ENCODE assay signal across 10 cellular contexts in genomic region chr10:96840841-96841518, GRCh38. TPM values are rescaled to one million over a fixed set of nuclear protein-coding genes. Genes with fewer than 3 reads are reported as not detected.
DNase-seq lines count a peak whose midpoint lies in the region; ATAC-seq and TF ChIP-seq lines count a peak whose summit lies in the region.
"Had no signal": no experiment of that assay in that cellular context is flagged by ENCODE, and none has a peak within 500 bp of the region (broad histone marks: within the 10 kb centered on the region; RNA-seq: fewer than 3 reads in every experiment).

No MANE protein-coding gene starts in this region.

- H3K4me3 ChIP-seq in fibroblast of mammary gland (ENCODE audit: control insufficient read depth, low read depth, low read length) (no peak overlapping the region), aorta (ENCODE audit: low read length in 2 of 2) (no peak overlapping the region)
- H3K4me3 ChIP-seq: SK-N-MC had no signal

- TF ChIP-seq CTCF in fibroblast of mammary gland (conservative IDR thresholded peaks at IDR 0.05; ENCODE audit: control insufficient read depth, insufficient read depth, low read depth, low read length) = no peak

- no peak for DNase-seq in activated naive CD4-positive, alpha-beta T cell treated with anti-CD3 and anti-CD28 coated beads, Interleukin-2, amount 50 U/mL, for 72 hours (ENCODE audit: low spot score in 2 of 2)
- DNase-seq in activated naive CD4-positive, alpha-beta T cell treated with Interleukin-2 at 50 U/mL for 16 hours = no peak
- DNase-seq in SIG-M5 treated with dmso at 0.1 percent for 504 hours (lab: John Stamatoyannopoulos, UW; ENCODE audit: unreplicated experiment) (peak; percentile 70), fibroblast of mammary gland (ENCODE audit: low read depth) (peak; percentile 46), SHP77 treated with DMSO at 0.1 percent for 48 hours (lab: John Stamatoyannopoulos, UW) (no peak), aorta (no peak)
- DNase-seq: activated gamma-delta T cell treated with Interleukin-2 at 50 U/mL for 16 hours had no signal

- intact Hi-C loops in aorta (cut with DNase I) = loop anchor here in 1 of 2 donors (10.0 kb wide), 1 partner anchor 74 kb away; no protein-coding TSS in a partner anchor

- peaks cover 2 to 10% of the 10 kb centered on the region in 2 donors for H3K4me1 ChIP-seq in aorta (ENCODE audit: control insufficient read depth in 1 of 2, insufficient read depth in 2 of 2, low read length in 2 of 2)

- H3K36me3 ChIP-seq in aorta (ENCODE audit: control insufficient read depth in 1 of 2, insufficient read depth in 2 of 2, low read length in 1 of 2) = no peaks in the 10 kb centered on the region

- H3K4me3 Mint-ChIP-seq in stimulated activated naive CD8-positive, alpha-beta T cell treated with anti-CD3 and anti-CD28 coated beads, Interleukin-15, Interleukin-2, amounts not matched to agents 100 ng/mL and 50 ng/mL, for 24 hours = peak overlapping the region; percentile 18

- peak; percentile 57 to 65 for ATAC-seq in activated naive CD4-positive, alpha-beta T cell treated with anti-CD3 and anti-CD28 coated beads, Interleukin-2, amount 50 U/mL, for 72 hours
- ATAC-seq in aorta (ENCODE audit: low FRiP score) = no peak
- no peak for ATAC-seq in GM21619 (IDR thresholded peaks at IDR 0.05; ENCODE audit: unreplicated experiment)

- no peaks in the 10 kb centered on the region for H3K9me3 ChIP-seq in aorta (ENCODE audit: control insufficient read depth, low read length)

- H3K27me3 ChIP-seq in aorta (ENCODE audit: control insufficient read depth in 1 of 2, insufficient read depth in 2 of 2, low read length in 1 of 2) = no peaks in the 10 kb centered on the region

- no peaks in the 10 kb centered on the region for H3K9me3 Mint-ChIP-seq in activated naive CD4-positive, alpha-beta T cell treated with anti-CD3 and anti-CD28 coated beads, Interleukin-2, amount 50 U/mL, for 72 hours
- no peaks in the 10 kb centered on the region for H3K9me3 Mint-ChIP-seq in stimulated activated naive CD8-positive, alpha-beta T cell treated with anti-CD3 and anti-CD28 coated beads, Interleukin-15, Interleukin-2, amounts not matched to agents 100 ng/mL and 50 ng/mL, for 24 hours

- H3K27me3 Mint-ChIP-seq in stimulated activated naive CD8-positive, alpha-beta T cell treated with anti-CD3 and anti-CD28 coated beads, Interleukin-15, Interleukin-2, amounts not matched to agents 100 ng/mL and 50 ng/mL, for 24 hours = no peaks in the 10 kb centered on the region

- 81 to 91% methylated on average over 7 of the region's 7 CpGs for WGBS in aorta, 2 donors

- peaks cover 0 to 20% of the 10 kb centered on the region in 2 donors for H3K36me3 Mint-ChIP-seq in activated naive CD4-positive, alpha-beta T cell treated with anti-CD3 and anti-CD28 coated beads, Interleukin-2, amount 50 U/mL, for 72 hours
- peaks cover 31% of the 10 kb centered on the region for H3K36me3 Mint-ChIP-seq in stimulated activated naive CD8-positive, alpha-beta T cell treated with anti-CD3 and anti-CD28 coated beads, Interleukin-15, Interleukin-2, amounts not matched to agents 100 ng/mL and 50 ng/mL, for 24 hours (ENCODE audit: low read depth)

- H3K27ac Mint-ChIP-seq in activated naive CD4-positive, alpha-beta T cell treated with anti-CD3 and anti-CD28 coated beads, Interleukin-2, amount 50 U/mL, for 72 hours = no peak overlapping the region
- H3K27ac Mint-ChIP-seq in stimulated activated naive CD8-positive, alpha-beta T cell treated with anti-CD3 and anti-CD28 coated beads, Interleukin-15, Interleukin-2, amounts not matched to agents 100 ng/mL and 50 ng/mL, for 24 hours = peak overlapping the region; percentile 69

- peaks cover 78% of the 10 kb centered on the region for H3K4me1 Mint-ChIP-seq in stimulated activated naive CD8-positive, alpha-beta T cell treated with anti-CD3 and anti-CD28 coated beads, Interleukin-15, Interleukin-2, amounts not matched to agents 100 ng/mL and 50 ng/mL, for 24 hours (ENCODE audit: low read depth)

- H3K27ac ChIP-seq in aorta (ENCODE audit: low read depth in 1 of 2, low read length in 2 of 2) = no peak overlapping the region
- H3K27ac ChIP-seq: SK-N-MC had no signal

RNA-seq across cellular contexts. Expression of gene LCOR, which starts 8.9 kb away (rescaled TPM):
- total RNA-seq in activated naive CD4-positive, alpha-beta T cell treated with anti-CD3 and anti-CD28 coated beads, Interleukin-2, amount 50 U/mL, for 72 hours = 10 to 100 TPM; 27.1 to 30.0 TPM
- 10 to 100 TPM; 36.4 to 38.9 TPM for total RNA-seq in aorta
- polyA plus RNA-seq in aorta = 1 to 10 TPM; 2.4 to 2.7 TPM

Comparison
In these comparisons a context has a peak if more than half of its experiments do, and no peak if none do; other contexts are left out.
1. ATAC-seq: peak in activated naive CD4-positive, alpha-beta T cell treated with anti-CD3 and anti-CD28 coated beads, Interleukin-2, amount 50 U/mL, for 72 hours (2 of 2); none in aorta (single experiment) and GM21619 (single experiment).
2. DNase-seq: peak in SIG-M5 treated with dmso at 0.1 percent for 504 hours (single experiment) and fibroblast of mammary gland (single experiment); none in activated naive CD4-positive, alpha-beta T cell treated with anti-CD3 and anti-CD28 coated beads, Interleukin-2, amount 50 U/mL, for 72 hours (0 of 2), activated naive CD4-positive, alpha-beta T cell treated with Interleukin-2 at 50 U/mL for 16 hours (single experiment), SHP77 treated with DMSO at 0.1 percent for 48 hours (single experiment) and aorta (0 of 2).